9 cellular contexts compared by ENCODE assay signal in the genomic region with DNA sequence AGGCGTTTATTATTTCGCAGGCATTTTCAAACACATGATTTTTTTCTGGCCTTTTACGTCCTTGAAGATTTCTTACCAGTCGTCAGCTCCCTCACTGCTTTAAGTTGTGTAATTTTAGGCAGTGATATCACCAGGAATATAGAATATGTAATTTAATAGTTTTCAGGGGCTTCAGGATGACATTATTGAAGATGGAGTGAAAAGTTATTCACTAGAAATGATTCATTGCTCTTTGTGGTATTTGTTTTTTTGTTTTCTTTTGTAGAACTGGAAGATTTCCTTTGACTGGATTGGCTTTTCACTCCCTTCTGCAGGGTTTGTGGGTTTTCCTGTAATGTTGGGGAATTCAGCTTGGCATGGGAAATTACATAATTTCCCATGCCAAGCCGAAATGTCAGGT. TPM values are rescaled to one million over a fixed set of nuclear protein-coding genes. Genes with fewer than 3 reads are reported as not detected.
DNase-seq lines count a peak whose midpoint lies in the region; TF ChIP-seq lines count a peak whose summit lies in the region.
"Had no signal": no experiment of that assay in that cellular context is flagged by ENCODE, and none has a peak within 500 bp of the region (broad histone marks: within the 10 kb centered on the region; RNA-seq: fewer than 3 reads in every experiment).

No MANE protein-coding gene starts in this region.

- no peaks in the 10 kb centered on the region for H3K9me3 ChIP-seq in BLaER1 treated with 17β-estradiol and CSF1 and Interleukin-3, amounts not matched to agents 10 nM and 100 nM (replicated peaks in 1 of 11)
- no peaks in the 10 kb centered on the region for H3K9me3 ChIP-seq in OCI-LY1 (ENCODE audit: low read length)

- 0 out of 22 replicates have a peak, but pooled peaks cover 0 to 3% (median 0%) of the 10 kb centered on the region in 11 experiments for H3K36me3 ChIP-seq in BLaER1 treated with 17β-estradiol and CSF1 and Interleukin-3, amounts not matched to agents 10 nM and 100 nM
- H3K36me3 ChIP-seq in OCI-LY1 (ENCODE audit: insufficient read depth, low read length), result no peaks in the 10 kb centered on the region; the same call in 1 of the 2 replicates

- peaks cover 9 to 40% (median 25%) of the 10 kb centered on the region in 10 experiments for H3K4me1 ChIP-seq in BLaER1 treated with 17β-estradiol and CSF1 and Interleukin-3, amounts not matched to agents 10 nM and 100 nM
- H3K4me1 ChIP-seq in OCI-LY1 (ENCODE audit: insufficient read depth, low read length, severe bottlenecking), result peaks cover 25% of the 10 kb centered on the region

- no peak overlapping the region for H3K27ac Mint-ChIP-seq in nephron progenitor cell

- peak overlapping the region in 10 of 11 experiments; percentile 95 to 99 (median 99); a peak in 17 of 22 replicates for H3K4me2 ChIP-seq in BLaER1 treated with 17β-estradiol and CSF1 and Interleukin-3, amounts not matched to agents 10 nM and 100 nM
- H3K4me2 ChIP-seq in OCI-LY1 (ENCODE audit: low read length), result peak overlapping the region; percentile 77; the same call in 1 of the 2 replicates

- H3K4me3 Mint-ChIP-seq in nephron progenitor cell, result peak overlapping the region; percentile 99

- peaks cover 1% of the 10 kb centered on the region for H3K9me3 Mint-ChIP-seq in nephron progenitor cell

- in situ Hi-C loops in G401 (cut with HindIII; ENCODE audit: low sequenced_read_pairs), result no loop called here

- no peak overlapping the region for H2AFZ ChIP-seq in OCI-LY1 (ENCODE audit: low read length)

- H3K27me3 Mint-ChIP-seq in nephron progenitor cell (ENCODE audit: low read depth, poor library complexity), result peaks cover 61% of the 10 kb centered on the region

- H3K9me2 ChIP-seq in OCI-LY1 (ENCODE audit: low read depth, low read length), result no peaks in the 10 kb centered on the region

- H4K20me1 ChIP-seq in BLaER1 treated with 17β-estradiol and CSF1 and Interleukin-3, amounts not matched to agents 10 nM and 100 nM, result peaks cover 0 to 34% (median 12%) of the 10 kb centered on the region in 11 experiments; a peak in 12 of 22 replicates
- no peaks in the 10 kb centered on the region for H4K20me1 ChIP-seq in OCI-LY1 (ENCODE audit: insufficient read depth, low read length)

- no peak overlapping the region; a peak in 1 of 20 replicates for H3K4me3 ChIP-seq in BLaER1 treated with 17β-estradiol and CSF1 and Interleukin-3, amounts not matched to agents 10 nM and 100 nM
- H3K4me3 ChIP-seq in OCI-LY1 (ENCODE audit: low read depth, low read length, poor library complexity, severe bottlenecking), result no peak overlapping the region

- no peaks in the 10 kb centered on the region for H3K79me2 ChIP-seq in OCI-LY1 (ENCODE audit: insufficient read depth, low read length)

- DNase-seq in dedifferentiated amniotic fluid mesenchymal stem cell (ENCODE audit: extremely low spot score), result peak; percentile 52
- no peak for DNase-seq in nephron progenitor cell
- no peak for DNase-seq in G401 (ENCODE audit: low spot score)
- DNase-seq in NCI-H1092 (lab: John Stamatoyannopoulos, UW), result no peak
- no peak for DNase-seq in cardiac septum (ENCODE audit: low spot score)
- DNase-seq in NCI-H526 treated with DMSO at 0.1 percent for 48 hours (lab: John Stamatoyannopoulos, UW), result no peak
- DNase-seq: SHP77 had no signal

- 0 out of 2 replicates have a peak, but pooled peaks cover 3% of the 10 kb centered on the region for H3F3A ChIP-seq in OCI-LY1 (ENCODE audit: insufficient read depth, low read length)

- H3K27ac ChIP-seq in BLaER1 treated with 17β-estradiol and CSF1 and Interleukin-3, amounts not matched to agents 10 nM and 100 nM, result no peak overlapping the region
- no peak overlapping the region for H3K27ac ChIP-seq in OCI-LY1 (ENCODE audit: low read depth, low read length, poor library complexity, severe bottlenecking)

- intact Hi-C loops in cardiac septum (cut with DNase I), result loop anchor here (1.0 to 10.0 kb wide), 5 partner anchors 41 to 252 kb away; a partner anchor contains a TSS

- H3K36me3 Mint-ChIP-seq in nephron progenitor cell (ENCODE audit: low read depth), result no peaks in the 10 kb centered on the region

- TF ChIP-seq CTCF in OCI-LY1 (IDR thresholded peaks at IDR 0.05; ENCODE audit: low read length) (no peak), nephron progenitor cell (IDR thresholded peaks at IDR 0.05) (no peak)

- H3K27me3 ChIP-seq in BLaER1 treated with 17β-estradiol and CSF1 and Interleukin-3, amounts not matched to agents 10 nM and 100 nM, result peaks cover 25 to 35% (median 29%) of the 10 kb centered on the region in 11 experiments
- no peaks in the 10 kb centered on the region for H3K27me3 ChIP-seq in OCI-LY1 (ENCODE audit: insufficient read depth, low read length)

- H3K4me1 Mint-ChIP-seq in nephron progenitor cell, result peaks cover 38% of the 10 kb centered on the region

- H3K9ac ChIP-seq in BLaER1 treated with 17β-estradiol and CSF1 and Interleukin-3, amounts not matched to agents 10 nM and 100 nM, result 0 out of 22 replicates have a peak overlapping the region, but pooled peaks of 1 of the 11 experiments have one; percentile 84
- no peak overlapping the region for H3K9ac ChIP-seq in OCI-LY1 (ENCODE audit: low read length)

RNA-seq across cellular contexts. Expression of a gene that starts 2.0 kb away (rescaled TPM):
- total RNA-seq in G401 (2014; rRNA removed; shearing (Covaris generic)), result 7.4 and 8.6 TPM in 2 replicates
- total RNA-seq in cardiac septum, result 6.4 TPM
